12 cellular contexts compared by ENCODE assay signal in the genomic region with DNA sequence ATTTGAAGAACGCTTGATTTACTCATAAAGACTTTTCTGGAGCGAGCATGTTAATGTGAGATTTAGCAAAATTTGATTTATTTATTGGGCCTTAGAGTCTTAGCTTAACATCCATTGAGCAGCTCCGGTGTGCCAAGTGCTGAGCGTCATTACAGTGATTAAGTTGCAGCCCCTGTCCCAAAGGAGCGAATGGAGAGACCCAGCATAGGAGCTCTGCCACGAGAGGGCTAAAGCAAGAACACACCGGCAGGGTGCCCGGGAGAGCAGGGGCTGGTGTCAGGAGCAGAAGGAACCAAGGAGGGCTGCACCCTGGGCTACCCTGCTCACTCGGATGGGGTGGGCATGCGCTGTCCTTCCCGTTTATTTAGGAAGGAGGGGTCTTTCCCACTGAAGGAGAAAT. TPM values are rescaled to one million over a fixed set of nuclear protein-coding genes. Genes with fewer than 3 reads are reported as not detected.
DNase-seq lines count a peak whose midpoint lies in the region; ATAC-seq and TF ChIP-seq lines count a peak whose summit lies in the region.
"Had no signal": no experiment of that assay in that cellular context is flagged by ENCODE, and none has a peak within 500 bp of the region (broad histone marks: within the 10 kb centered on the region; RNA-seq: fewer than 3 reads in every experiment).

No MANE protein-coding gene starts in this region.

- peak in 1 of 4 donors; percentile 10 for ATAC-seq in heart left ventricle
- ATAC-seq in left cardiac atrium, result no peak
- ATAC-seq in upper lobe of left lung (ENCODE audit: low FRiP score in 2 of 2), result no peak

- peaks cover 0 to 4% (median 0%) of the 10 kb centered on the region in 9 donors for H3K36me3 ChIP-seq in heart left ventricle
- no peaks in the 10 kb centered on the region for H3K36me3 ChIP-seq in mucosa of stomach (ENCODE audit: control insufficient read depth, insufficient read depth, low read length)
- H3K36me3 ChIP-seq in upper lobe of left lung, result peaks cover 0 to 4% (median 1%) of the 10 kb centered on the region in 4 donors

- DNase-seq in heart left ventricle (no peak), left cardiac atrium (no peak), upper lobe of left lung (no peak), NCI-H748 treated with DMSO at 0.1 percent for 48 hours (lab: John Stamatoyannopoulos, UW) (no peak), HEK293T (ENCODE audit: extremely low spot score) (no peak), cerebellar nuclear complex (lab: John Stamatoyannopoulos, UW) (no peak)
- DNase-seq: C1 segment of cervical spinal cord; NCI-H1930; stimulated activated CD4-positive, alpha-beta T cell treated with anti-CD3 and anti-CD28 coated beads, Interleukin-1b, Interleukin-23, amount 100 ng/mL, for 48 hours; T1000 had no signal

- peaks cover 67% of the 10 kb centered on the region for H3K4me1 Mint-ChIP-seq in activated naive CD8-positive, alpha-beta T cell (ENCODE audit: low read depth)

- peaks cover 7 to 72% (median 56%) of the 10 kb centered on the region in 12 donors for H3K4me1 ChIP-seq in heart left ventricle
- peaks cover 38% of the 10 kb centered on the region for H3K4me1 ChIP-seq in mucosa of stomach (ENCODE audit: control insufficient read depth, insufficient read depth, low read length)
- H3K4me1 ChIP-seq in upper lobe of left lung, result peaks cover 31 to 59% (median 43%) of the 10 kb centered on the region in 4 donors

- 57 to 68% (median 64%) methylated on average over 11 of the region's 11 CpGs for WGBS in heart left ventricle, 4 donors
- WGBS in upper lobe of left lung, 2 donors, result 86 to 89% methylated on average over 11 of the region's 11 CpGs

- intact Hi-C loops in heart left ventricle (cut with DNase I), result loop anchor here in 3 of 10 donors (5.0 kb wide), 2 partner anchors 35 to 65 kb away; no protein-coding TSS in a partner anchor
- intact Hi-C loops in left cardiac atrium (cut with DNase I), result no loop called here

- H3K27ac Mint-ChIP-seq in activated naive CD8-positive, alpha-beta T cell, result peak overlapping the region; percentile 98

- H3K4me3 ChIP-seq in heart left ventricle, result peak overlapping the region in 6 of 12 donors; percentile 59 to 84 (median 70)
- H3K4me3 ChIP-seq in mucosa of stomach (ENCODE audit: low read length), result no peak overlapping the region
- peak overlapping the region in 1 of 4 donors; percentile 4 for H3K4me3 ChIP-seq in upper lobe of left lung

- H3K9me3 ChIP-seq in heart left ventricle, result no peaks in the 10 kb centered on the region
- no peaks in the 10 kb centered on the region for H3K9me3 ChIP-seq in mucosa of stomach (ENCODE audit: control insufficient read depth, low read length)
- H3K9me3 ChIP-seq in upper lobe of left lung, result no peaks in the 10 kb centered on the region

- peak in 2 of 12 donors; percentile 7 to 25 for TF ChIP-seq CTCF in heart left ventricle (IDR thresholded peaks at IDR 0.05)
- no peak for TF ChIP-seq CTCF in upper lobe of left lung (IDR thresholded peaks at IDR 0.05)

- H3K9me3 Mint-ChIP-seq in activated naive CD8-positive, alpha-beta T cell (ENCODE audit: low read depth), result no peaks in the 10 kb centered on the region

- POLR2A ChIA-PET in HEK293T (lab: Yijun Ruan, JAX), result no interaction called here

- no peak for TF ChIP-seq POLR2A in heart left ventricle (IDR thresholded peaks at IDR 0.05)
- TF ChIP-seq POLR2A in upper lobe of left lung (IDR thresholded peaks at IDR 0.05), result no peak

- CTCF ChIA-PET in HEK293T (lab: Yijun Ruan, JAX), result no interaction called here

- H3K27me3 ChIP-seq in heart left ventricle (no peaks in the 10 kb centered on the region), mucosa of stomach (ENCODE audit: control insufficient read depth, insufficient read depth, low read length) (no peaks in the 10 kb centered on the region), upper lobe of left lung (no peaks in the 10 kb centered on the region)

- peaks cover 15% of the 10 kb centered on the region for H3K36me3 Mint-ChIP-seq in activated naive CD8-positive, alpha-beta T cell

- peak overlapping the region; percentile 91 for H3K9ac ChIP-seq in mucosa of stomach (ENCODE audit: low read length)

- peak overlapping the region in 11 of 12 donors; percentile 68 to 99 (median 97) for H3K27ac ChIP-seq in heart left ventricle
- peak overlapping the region; percentile 96 to 99 (median 98) for H3K27ac ChIP-seq in upper lobe of left lung

- TF ChIP-seq EP300 in upper lobe of left lung (IDR thresholded peaks at IDR 0.05), result no peak

- no peaks in the 10 kb centered on the region for H3K27me3 Mint-ChIP-seq in activated naive CD8-positive, alpha-beta T cell

- peak overlapping the region; percentile 95 for H3K4me3 Mint-ChIP-seq in activated naive CD8-positive, alpha-beta T cell

TF ChIP-seq in HEK293T, 16 proteins besides CTCF, POLR2A, EP300 and RAD21:
- TF ChIP-seq BHLHE40 (IDR thresholded peaks at IDR 0.05; ENCODE audit: borderline replicate concordance) (no peak), NFRKB (IDR thresholded peaks at IDR 0.05) (no peak), L3MBTL2 (conservative IDR thresholded peaks at IDR 0.05) (no peak), TARDBP (IDR thresholded peaks at IDR 0.05) (no peak), FOXA1 (IDR thresholded peaks at IDR 0.05) (no peak)
- TF ChIP-seq, protein P1, sequence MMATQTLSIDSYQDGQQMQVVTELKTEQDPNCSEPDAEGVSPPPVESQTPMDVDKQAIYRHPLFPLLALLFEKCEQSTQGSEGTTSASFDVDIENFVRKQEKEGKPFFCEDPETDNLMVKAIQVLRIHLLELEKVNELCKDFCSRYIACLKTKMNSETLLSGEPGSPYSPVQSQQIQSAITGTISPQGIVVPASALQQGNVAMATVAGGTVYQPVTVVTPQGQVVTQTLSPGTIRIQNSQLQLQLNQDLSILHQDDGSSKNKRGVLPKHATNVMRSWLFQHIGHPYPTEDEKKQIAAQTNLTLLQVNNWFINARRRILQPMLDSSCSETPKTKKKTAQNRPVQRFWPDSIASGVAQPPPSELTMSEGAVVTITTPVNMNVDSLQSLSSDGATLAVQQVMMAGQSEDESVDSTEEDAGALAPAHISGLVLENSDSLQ (IDR thresholded peaks at IDR 0.05), result no peak

RNA-seq across cellular contexts. Expression of a gene that starts 50.6 kb away (rescaled TPM):
- total RNA-seq in heart left ventricle (100 to 1,000 TPM; 116 to 248 (median 207) TPM), left cardiac atrium (100 to 1,000 TPM; 126 to 142 TPM), upper lobe of left lung (100 to 1,000 TPM; 105 to 208 (median 133) TPM)
- 100 to 1,000 TPM in 1 of 2 donors, 10 to 100 TPM in 1; 99.4 to 150 TPM for polyA plus RNA-seq in heart left ventricle
